ENCODE assay signal across 8 cellular contexts in the genomic region with DNA sequence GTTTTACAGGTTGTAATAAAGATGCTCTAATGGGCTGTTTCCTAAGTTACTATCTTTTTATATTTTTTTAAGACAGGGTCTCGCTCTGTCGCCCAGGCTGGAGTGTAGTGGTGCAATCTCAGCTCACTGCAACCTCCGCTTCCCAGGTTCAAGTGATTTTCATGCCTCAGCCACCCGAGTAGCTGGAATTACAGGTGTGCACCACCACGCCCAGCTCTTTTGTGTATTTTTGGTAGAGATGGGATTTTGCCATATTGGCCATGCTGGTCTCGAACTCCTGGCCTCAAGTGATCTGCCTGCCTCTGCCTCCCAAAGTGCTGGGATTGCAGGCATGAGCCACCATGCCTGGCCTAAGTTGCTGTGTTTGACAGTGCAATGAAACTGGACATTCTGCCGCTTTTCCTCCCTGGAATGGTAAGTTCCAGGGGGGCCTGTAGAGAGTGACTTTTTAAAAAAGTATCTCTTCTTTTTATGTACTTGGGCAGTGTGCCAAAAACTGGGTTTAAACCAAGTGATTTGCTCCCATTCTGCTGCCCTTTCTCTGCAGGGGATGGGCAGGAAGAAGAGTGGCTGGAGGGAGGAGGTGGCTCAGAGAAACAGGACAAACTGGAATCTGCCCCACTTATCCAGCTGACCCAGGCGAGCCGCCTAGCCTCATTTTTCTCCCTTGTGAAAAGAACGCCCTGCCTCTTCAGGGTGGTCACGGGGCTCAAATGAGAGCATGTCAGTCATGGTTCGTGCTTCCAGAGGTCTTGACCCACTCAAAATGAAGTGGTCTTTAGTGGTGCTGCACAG. TPM values are rescaled to one million over a fixed set of nuclear protein-coding genes. Genes with fewer than 3 reads are reported as not detected.
DNase-seq lines count a peak whose midpoint lies in the region; TF ChIP-seq lines count a peak whose summit lies in the region.

No MANE protein-coding gene starts in this region.

- no peak overlapping the region for H3K27ac Mint-ChIP-seq in neural crest cell (ENCODE audit: unreplicated experiment)

- H3K9me3 ChIP-seq in left ventricle myocardium inferior (replicated peaks) = no peaks in the 10 kb centered on the region
- no peaks in the 10 kb centered on the region for H3K9me3 ChIP-seq in SJCRH30 (replicated peaks)

- H3K27me3 Mint-ChIP-seq in neural crest cell (ENCODE audit: low read depth) = peaks cover 25% of the 10 kb centered on the region

- no peaks in the 10 kb centered on the region for H3K36me3 Mint-ChIP-seq in neural crest cell (ENCODE audit: low read depth)

- DNase-seq in GM06990 (ENCODE audit: extremely low read depth, insufficient read length) (no peak), NCI-H345 (lab: John Stamatoyannopoulos, UW) (peak; percentile 45), dorsolateral prefrontal cortex (peak in 1 of 10 donors; percentile 25), neural crest cell (ENCODE audit: low read depth, low spot score) (no peak), left ventricle myocardium inferior (no peak), NCI-H1105 (lab: John Stamatoyannopoulos, UW) (no peak), SJCRH30 (no peak), occipital lobe (lab: John Stamatoyannopoulos, UW) (no peak)

- H3K4me3 Mint-ChIP-seq in neural crest cell = peak overlapping the region; percentile 76

- intact Hi-C loops in dorsolateral prefrontal cortex (cut with DNase I) (no loop called here), left ventricle myocardium inferior (cut with micrococcal nuclease) (no loop called here)

- H3K36me3 ChIP-seq in GM06990 (ENCODE audit: control insufficient read depth, insufficient read depth, low read length) = peaks cover 8% of the 10 kb centered on the region
- H3K36me3 ChIP-seq in left ventricle myocardium inferior = peaks cover 17% of the 10 kb centered on the region
- H3K36me3 ChIP-seq in SJCRH30 = no peaks in the 10 kb centered on the region

- TF ChIP-seq CTCF in GM06990 (IDR thresholded peaks at IDR 0.05; ENCODE audit: insufficient read depth, low read length, poor library complexity, severe bottlenecking) = no peak
- TF ChIP-seq CTCF in dorsolateral prefrontal cortex (IDR thresholded peaks at IDR 0.05 in 54 of 56, conservative IDR thresholded peaks at IDR 0.05 in 2 of 56; ENCODE audit: low read depth in 1 of 56, partially characterized antibody in 56 of 56) = no peak
- TF ChIP-seq CTCF in neural crest cell (conservative IDR thresholded peaks at IDR 0.05) = no peak
- TF ChIP-seq CTCF in left ventricle myocardium inferior (IDR thresholded peaks at IDR 0.05; ENCODE audit: borderline replicate concordance) = no peak

- no peaks in the 10 kb centered on the region for H3K9me3 Mint-ChIP-seq in neural crest cell

- H3K4me1 ChIP-seq in left ventricle myocardium inferior (peaks cover 20% of the 10 kb centered on the region), SJCRH30 (peaks cover 3% of the 10 kb centered on the region; the same call in 1 of the 2 replicates)

- peak overlapping the region in 3 of 59 donors; percentile 6 to 39 (median 19) for H3K27ac ChIP-seq in dorsolateral prefrontal cortex
- no peak overlapping the region for H3K27ac ChIP-seq in left ventricle myocardium inferior (replicated peaks)
- no peak overlapping the region for H3K27ac ChIP-seq in SJCRH30

- H3K4me3 ChIP-seq in GM06990 (replicated peaks; ENCODE audit: low read depth, low read length) = peak overlapping the region; percentile 84
- peak overlapping the region in 32 of 59 donors; percentile 21 to 90 (median 81) for H3K4me3 ChIP-seq in dorsolateral prefrontal cortex
- H3K4me3 ChIP-seq in left ventricle myocardium inferior = no peak overlapping the region
- no peak overlapping the region for H3K4me3 ChIP-seq in SJCRH30

- H3K27me3 ChIP-seq in GM06990 (replicated peaks; ENCODE audit: control insufficient read depth, insufficient read depth, low read length) = no peaks in the 10 kb centered on the region
- H3K27me3 ChIP-seq in dorsolateral prefrontal cortex = no peaks in the 10 kb centered on the region
- no peaks in the 10 kb centered on the region for H3K27me3 ChIP-seq in left ventricle myocardium inferior (ENCODE audit: low read depth)
- peaks cover 23% of the 10 kb centered on the region for H3K27me3 ChIP-seq in SJCRH30

- peaks cover 55% of the 10 kb centered on the region for H3K4me1 Mint-ChIP-seq in neural crest cell

RNA-seq across cellular contexts. Expression of gene SLC37A1, which starts 2.3 kb away (rescaled TPM):
- total RNA-seq in dorsolateral prefrontal cortex (10 to 100 TPM in 109 of 120 experiments, 1 to 10 TPM in 11; 6.5 to 24.8 (median 15.3) TPM), neural crest cell (9.1 and 9.9 TPM in 2 replicates), left ventricle myocardium inferior (3.8 TPM), occipital lobe (24.5 TPM)
- total RNA-seq in SJCRH30 (2014; rRNA removed; shearing (Covaris generic)) = not detected in 2 replicates

RNA-seq across cellular contexts. Expression of gene RSPH1, which starts 19.9 kb away (rescaled TPM):
- total RNA-seq in dorsolateral prefrontal cortex (10 to 100 TPM in 14 of 120 experiments, 1 to 10 TPM in 106; 3.5 to 12.9 (median 7.5) TPM), neural crest cell (0.65 and 1.0 TPM in 2 replicates), left ventricle myocardium inferior (not detected), occipital lobe (0.16 TPM)
- not detected in 2 replicates for total RNA-seq in SJCRH30 (2014; rRNA removed; shearing (Covaris generic))

Comparison
In these comparisons a context has a peak if more than half of its experiments do, and no peak if none do; other contexts are left out.
1. H3K4me3 ChIP-seq: peak in GM06990 (single experiment) and dorsolateral prefrontal cortex (32 of 59); none in left ventricle myocardium inferior (single experiment) and SJCRH30 (single experiment).